ENCODE assay signal across 1 cellular context in the genomic region with DNA sequence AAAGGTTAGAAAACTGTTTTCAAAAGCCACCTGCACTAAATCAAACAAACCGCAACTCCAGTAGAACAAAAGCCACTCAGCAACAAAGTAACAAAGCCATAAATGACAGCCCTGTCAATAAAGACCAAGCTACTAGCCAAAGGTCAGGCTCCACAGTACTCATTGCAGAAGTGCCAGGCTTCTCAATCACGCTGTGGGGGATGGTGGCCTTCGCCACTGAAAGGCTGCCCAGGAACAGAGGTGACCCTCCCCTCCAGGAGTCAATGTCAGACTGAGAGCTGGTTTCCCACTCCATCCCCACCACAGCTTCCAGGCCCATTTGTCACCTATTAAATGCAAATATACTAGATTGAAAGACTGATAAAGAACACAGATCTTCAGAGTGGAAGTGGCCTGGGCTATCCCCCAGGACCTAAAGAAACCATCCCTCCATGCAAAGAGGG.
TF ChIP-seq lines count a peak whose summit lies in the region.

No MANE protein-coding gene starts in this region.

TF ChIP-seq in HepG2, 621 proteins besides CTCF, POLR2A, EP300 and RAD21 (continued from another document and continues in another):
- TF ChIP-seq, protein P1, sequence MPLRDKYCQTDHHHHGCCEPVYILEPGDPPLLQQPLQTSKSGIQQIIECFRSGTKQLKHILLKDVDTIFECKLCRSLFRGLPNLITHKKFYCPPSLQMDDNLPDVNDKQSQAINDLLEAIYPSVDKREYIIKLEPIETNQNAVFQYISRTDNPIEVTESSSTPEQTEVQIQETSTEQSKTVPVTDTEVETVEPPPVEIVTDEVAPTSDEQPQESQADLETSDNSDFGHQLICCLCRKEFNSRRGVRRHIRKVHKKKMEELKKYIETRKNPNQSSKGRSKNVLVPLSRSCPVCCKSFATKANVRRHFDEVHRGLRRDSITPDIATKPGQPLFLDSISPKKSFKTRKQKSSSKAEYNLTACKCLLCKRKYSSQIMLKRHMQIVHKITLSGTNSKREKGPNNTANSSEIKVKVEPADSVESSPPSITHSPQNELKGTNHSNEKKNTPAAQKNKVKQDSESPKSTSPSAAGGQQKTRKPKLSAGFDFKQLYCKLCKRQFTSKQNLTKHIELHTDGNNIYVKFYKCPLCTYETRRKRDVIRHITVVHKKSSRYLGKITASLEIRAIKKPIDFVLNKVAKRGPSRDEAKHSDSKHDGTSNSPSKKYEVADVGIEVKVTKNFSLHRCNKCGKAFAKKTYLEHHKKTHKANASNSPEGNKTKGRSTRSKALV (CRISPR knock-in tag; IDR thresholded peaks at IDR 0.05), result peak; percentile 68
- TF ChIP-seq, protein P2, sequence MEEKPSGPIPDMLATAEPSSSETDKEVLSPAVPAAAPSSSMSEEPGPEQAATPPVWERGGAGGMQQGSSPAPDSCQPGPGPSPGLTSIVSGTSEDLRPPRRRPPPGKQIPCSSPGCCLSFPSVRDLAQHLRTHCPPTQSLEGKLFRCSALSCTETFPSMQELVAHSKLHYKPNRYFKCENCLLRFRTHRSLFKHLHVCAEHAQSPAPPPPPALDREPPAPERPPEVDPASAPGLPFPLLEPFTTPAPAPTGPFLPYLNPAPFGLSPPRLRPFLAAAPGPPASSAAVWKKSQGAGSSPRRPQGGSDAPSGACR (CRISPR knock-in tag; IDR thresholded peaks at IDR 0.05), result 0 out of 2 replicates have a peak, but pooled peaks have one; percentile 58
- TF ChIP-seq ZNF777 (CRISPR knock-in tag; IDR thresholded peaks at IDR 0.05), result 0 out of 2 replicates have a peak, but pooled peaks have one; percentile 29
- peak; percentile 98 for TF ChIP-seq SOX13 (IDR thresholded peaks at IDR 0.05)
- TF ChIP-seq SOX13 (CRISPR knock-in tag; conservative IDR thresholded peaks at IDR 0.05 in 1 of 2, IDR thresholded peaks at IDR 0.05 in 1 of 2), result peak in 1 of 2 experiments; percentile 100; a peak in 2 of 4 replicates
- TF ChIP-seq GPN1 (CRISPR knock-in tag; IDR thresholded peaks at IDR 0.05; ENCODE audit: borderline replicate concordance), result no peak
- TF ChIP-seq ZFP1 (CRISPR knock-in tag; IDR thresholded peaks at IDR 0.05), result peak; percentile 38; the same call in 1 of the 2 replicates
- TF ChIP-seq, protein P3, sequence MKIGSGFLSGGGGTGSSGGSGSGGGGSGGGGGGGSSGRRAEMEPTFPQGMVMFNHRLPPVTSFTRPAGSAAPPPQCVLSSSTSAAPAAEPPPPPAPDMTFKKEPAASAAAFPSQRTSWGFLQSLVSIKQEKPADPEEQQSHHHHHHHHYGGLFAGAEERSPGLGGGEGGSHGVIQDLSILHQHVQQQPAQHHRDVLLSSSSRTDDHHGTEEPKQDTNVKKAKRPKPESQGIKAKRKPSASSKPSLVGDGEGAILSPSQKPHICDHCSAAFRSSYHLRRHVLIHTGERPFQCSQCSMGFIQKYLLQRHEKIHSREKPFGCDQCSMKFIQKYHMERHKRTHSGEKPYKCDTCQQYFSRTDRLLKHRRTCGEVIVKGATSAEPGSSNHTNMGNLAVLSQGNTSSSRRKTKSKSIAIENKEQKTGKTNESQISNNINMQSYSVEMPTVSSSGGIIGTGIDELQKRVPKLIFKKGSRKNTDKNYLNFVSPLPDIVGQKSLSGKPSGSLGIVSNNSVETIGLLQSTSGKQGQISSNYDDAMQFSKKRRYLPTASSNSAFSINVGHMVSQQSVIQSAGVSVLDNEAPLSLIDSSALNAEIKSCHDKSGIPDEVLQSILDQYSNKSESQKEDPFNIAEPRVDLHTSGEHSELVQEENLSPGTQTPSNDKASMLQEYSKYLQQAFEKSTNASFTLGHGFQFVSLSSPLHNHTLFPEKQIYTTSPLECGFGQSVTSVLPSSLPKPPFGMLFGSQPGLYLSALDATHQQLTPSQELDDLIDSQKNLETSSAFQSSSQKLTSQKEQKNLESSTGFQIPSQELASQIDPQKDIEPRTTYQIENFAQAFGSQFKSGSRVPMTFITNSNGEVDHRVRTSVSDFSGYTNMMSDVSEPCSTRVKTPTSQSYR (CRISPR knock-in tag; IDR thresholded peaks at IDR 0.05; ENCODE audit: borderline replicate concordance), result peak; percentile 100
- TF ChIP-seq ZNF782 (CRISPR knock-in tag; IDR thresholded peaks at IDR 0.05; ENCODE audit: borderline replicate concordance), result no peak
- TF ChIP-seq RFXAP (CRISPR knock-in tag; IDR thresholded peaks at IDR 0.05; ENCODE audit: borderline replicate concordance), result peak; percentile 63; the same call in 1 of the 2 replicates
- TF ChIP-seq, protein P4, sequence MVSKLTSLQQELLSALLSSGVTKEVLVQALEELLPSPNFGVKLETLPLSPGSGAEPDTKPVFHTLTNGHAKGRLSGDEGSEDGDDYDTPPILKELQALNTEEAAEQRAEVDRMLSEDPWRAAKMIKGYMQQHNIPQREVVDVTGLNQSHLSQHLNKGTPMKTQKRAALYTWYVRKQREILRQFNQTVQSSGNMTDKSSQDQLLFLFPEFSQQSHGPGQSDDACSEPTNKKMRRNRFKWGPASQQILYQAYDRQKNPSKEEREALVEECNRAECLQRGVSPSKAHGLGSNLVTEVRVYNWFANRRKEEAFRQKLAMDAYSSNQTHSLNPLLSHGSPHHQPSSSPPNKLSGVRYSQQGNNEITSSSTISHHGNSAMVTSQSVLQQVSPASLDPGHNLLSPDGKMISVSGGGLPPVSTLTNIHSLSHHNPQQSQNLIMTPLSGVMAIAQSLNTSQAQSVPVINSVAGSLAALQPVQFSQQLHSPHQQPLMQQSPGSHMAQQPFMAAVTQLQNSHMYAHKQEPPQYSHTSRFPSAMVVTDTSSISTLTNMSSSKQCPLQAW (CRISPR knock-in tag; IDR thresholded peaks at IDR 0.05), result peak; percentile 30; the same call in 1 of the 2 replicates
- peak; percentile 60; the same call in 1 of the 2 replicates for TF ChIP-seq MED13 (CRISPR knock-in tag; IDR thresholded peaks at IDR 0.05)
- peak; percentile 92 for TF ChIP-seq ZNF614 (CRISPR knock-in tag; IDR thresholded peaks at IDR 0.05; ENCODE audit: borderline replicate concordance)
- TF ChIP-seq ZNF232 (CRISPR knock-in tag; IDR thresholded peaks at IDR 0.05; ENCODE audit: borderline replicate concordance), result peak; percentile 86; the same call in 1 of the 2 replicates
- peak; percentile 96 for TF ChIP-seq GATAD2A (CRISPR knock-in tag; IDR thresholded peaks at IDR 0.05)
- peak; percentile 79 for TF ChIP-seq NFIC (IDR thresholded peaks at IDR 0.05; ENCODE audit: low read length)
- TF ChIP-seq ZBTB7B (CRISPR knock-in tag; IDR thresholded peaks at IDR 0.05), result peak; percentile 66; the same call in 1 of the 2 replicates
- TF ChIP-seq, protein P5, sequence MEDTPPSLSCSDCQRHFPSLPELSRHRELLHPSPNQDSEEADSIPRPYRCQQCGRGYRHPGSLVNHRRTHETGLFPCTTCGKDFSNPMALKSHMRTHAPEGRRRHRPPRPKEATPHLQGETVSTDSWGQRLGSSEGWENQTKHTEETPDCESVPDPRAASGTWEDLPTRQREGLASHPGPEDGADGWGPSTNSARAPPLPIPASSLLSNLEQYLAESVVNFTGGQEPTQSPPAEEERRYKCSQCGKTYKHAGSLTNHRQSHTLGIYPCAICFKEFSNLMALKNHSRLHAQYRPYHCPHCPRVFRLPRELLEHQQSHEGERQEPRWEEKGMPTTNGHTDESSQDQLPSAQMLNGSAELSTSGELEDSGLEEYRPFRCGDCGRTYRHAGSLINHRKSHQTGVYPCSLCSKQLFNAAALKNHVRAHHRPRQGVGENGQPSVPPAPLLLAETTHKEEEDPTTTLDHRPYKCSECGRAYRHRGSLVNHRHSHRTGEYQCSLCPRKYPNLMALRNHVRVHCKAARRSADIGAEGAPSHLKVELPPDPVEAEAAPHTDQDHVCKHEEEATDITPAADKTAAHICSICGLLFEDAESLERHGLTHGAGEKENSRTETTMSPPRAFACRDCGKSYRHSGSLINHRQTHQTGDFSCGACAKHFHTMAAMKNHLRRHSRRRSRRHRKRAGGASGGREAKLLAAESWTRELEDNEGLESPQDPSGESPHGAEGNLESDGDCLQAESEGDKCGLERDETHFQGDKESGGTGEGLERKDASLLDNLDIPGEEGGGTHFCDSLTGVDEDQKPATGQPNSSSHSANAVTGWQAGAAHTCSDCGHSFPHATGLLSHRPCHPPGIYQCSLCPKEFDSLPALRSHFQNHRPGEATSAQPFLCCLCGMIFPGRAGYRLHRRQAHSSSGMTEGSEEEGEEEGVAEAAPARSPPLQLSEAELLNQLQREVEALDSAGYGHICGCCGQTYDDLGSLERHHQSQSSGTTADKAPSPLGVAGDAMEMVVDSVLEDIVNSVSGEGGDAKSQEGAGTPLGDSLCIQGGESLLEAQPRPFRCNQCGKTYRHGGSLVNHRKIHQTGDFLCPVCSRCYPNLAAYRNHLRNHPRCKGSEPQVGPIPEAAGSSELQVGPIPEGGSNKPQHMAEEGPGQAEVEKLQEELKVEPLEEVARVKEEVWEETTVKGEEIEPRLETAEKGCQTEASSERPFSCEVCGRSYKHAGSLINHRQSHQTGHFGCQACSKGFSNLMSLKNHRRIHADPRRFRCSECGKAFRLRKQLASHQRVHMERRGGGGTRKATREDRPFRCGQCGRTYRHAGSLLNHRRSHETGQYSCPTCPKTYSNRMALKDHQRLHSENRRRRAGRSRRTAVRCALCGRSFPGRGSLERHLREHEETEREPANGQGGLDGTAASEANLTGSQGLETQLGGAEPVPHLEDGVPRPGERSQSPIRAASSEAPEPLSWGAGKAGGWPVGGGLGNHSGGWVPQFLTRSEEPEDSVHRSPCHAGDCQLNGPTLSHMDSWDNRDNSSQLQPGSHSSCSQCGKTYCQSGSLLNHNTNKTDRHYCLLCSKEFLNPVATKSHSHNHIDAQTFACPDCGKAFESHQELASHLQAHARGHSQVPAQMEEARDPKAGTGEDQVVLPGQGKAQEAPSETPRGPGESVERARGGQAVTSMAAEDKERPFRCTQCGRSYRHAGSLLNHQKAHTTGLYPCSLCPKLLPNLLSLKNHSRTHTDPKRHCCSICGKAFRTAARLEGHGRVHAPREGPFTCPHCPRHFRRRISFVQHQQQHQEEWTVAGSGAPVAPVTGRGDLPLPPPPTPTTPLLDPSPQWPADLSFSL (CRISPR knock-in tag; IDR thresholded peaks at IDR 0.05), result peak; percentile 73; the same call in 1 of the 2 replicates
- TF ChIP-seq CBX5 (CRISPR knock-in tag; IDR thresholded peaks at IDR 0.05; ENCODE audit: borderline replicate concordance), result peak; percentile 92
- TF ChIP-seq, protein P6, sequence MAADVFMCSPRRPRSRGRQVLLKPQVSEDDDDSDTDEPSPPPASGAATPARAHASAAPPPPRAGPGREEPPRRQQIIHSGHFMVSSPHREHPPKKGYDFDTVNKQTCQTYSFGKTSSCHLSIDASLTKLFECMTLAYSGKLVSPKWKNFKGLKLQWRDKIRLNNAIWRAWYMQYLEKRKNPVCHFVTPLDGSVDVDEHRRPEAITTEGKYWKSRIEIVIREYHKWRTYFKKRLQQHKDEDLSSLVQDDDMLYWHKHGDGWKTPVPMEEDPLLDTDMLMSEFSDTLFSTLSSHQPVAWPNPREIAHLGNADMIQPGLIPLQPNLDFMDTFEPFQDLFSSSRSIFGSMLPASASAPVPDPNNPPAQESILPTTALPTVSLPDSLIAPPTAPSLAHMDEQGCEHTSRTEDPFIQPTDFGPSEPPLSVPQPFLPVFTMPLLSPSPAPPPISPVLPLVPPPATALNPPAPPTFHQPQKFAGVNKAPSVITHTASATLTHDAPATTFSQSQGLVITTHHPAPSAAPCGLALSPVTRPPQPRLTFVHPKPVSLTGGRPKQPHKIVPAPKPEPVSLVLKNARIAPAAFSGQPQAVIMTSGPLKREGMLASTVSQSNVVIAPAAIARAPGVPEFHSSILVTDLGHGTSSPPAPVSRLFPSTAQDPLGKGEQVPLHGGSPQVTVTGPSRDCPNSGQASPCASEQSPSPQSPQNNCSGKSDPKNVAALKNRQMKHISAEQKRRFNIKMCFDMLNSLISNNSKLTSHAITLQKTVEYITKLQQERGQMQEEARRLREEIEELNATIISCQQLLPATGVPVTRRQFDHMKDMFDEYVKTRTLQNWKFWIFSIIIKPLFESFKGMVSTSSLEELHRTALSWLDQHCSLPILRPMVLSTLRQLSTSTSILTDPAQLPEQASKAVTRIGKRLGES (CRISPR knock-in tag; IDR thresholded peaks at IDR 0.05; ENCODE audit: borderline replicate concordance), result peak; percentile 37; the same call in 1 of the 2 replicates
- TF ChIP-seq, protein P7, sequence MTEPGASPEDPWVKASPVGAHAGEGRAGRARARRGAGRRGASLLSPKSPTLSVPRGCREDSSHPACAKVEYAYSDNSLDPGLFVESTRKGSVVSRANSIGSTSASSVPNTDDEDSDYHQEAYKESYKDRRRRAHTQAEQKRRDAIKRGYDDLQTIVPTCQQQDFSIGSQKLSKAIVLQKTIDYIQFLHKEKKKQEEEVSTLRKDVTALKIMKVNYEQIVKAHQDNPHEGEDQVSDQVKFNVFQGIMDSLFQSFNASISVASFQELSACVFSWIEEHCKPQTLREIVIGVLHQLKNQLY (CRISPR knock-in tag; IDR thresholded peaks at IDR 0.05), result peak; percentile 88; the same call in 1 of the 2 replicates
- peak; percentile 94 for TF ChIP-seq KDM6A (CRISPR knock-in tag; IDR thresholded peaks at IDR 0.05; ENCODE audit: low read depth)
- peak; percentile 87 for TF ChIP-seq NKX3-1 (CRISPR knock-in tag; IDR thresholded peaks at IDR 0.05)
- peak; percentile 70 for TF ChIP-seq TBL1XR1 (IDR thresholded peaks at IDR 0.05; ENCODE audit: borderline replicate concordance, low read length, partially characterized antibody)
- TF ChIP-seq, protein P8, sequence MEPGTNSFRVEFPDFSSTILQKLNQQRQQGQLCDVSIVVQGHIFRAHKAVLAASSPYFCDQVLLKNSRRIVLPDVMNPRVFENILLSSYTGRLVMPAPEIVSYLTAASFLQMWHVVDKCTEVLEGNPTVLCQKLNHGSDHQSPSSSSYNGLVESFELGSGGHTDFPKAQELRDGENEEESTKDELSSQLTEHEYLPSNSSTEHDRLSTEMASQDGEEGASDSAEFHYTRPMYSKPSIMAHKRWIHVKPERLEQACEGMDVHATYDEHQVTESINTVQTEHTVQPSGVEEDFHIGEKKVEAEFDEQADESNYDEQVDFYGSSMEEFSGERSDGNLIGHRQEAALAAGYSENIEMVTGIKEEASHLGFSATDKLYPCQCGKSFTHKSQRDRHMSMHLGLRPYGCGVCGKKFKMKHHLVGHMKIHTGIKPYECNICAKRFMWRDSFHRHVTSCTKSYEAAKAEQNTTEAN (CRISPR knock-in tag; conservative IDR thresholded peaks at IDR 0.05), result peak; percentile 87
- TF ChIP-seq, protein P9, sequence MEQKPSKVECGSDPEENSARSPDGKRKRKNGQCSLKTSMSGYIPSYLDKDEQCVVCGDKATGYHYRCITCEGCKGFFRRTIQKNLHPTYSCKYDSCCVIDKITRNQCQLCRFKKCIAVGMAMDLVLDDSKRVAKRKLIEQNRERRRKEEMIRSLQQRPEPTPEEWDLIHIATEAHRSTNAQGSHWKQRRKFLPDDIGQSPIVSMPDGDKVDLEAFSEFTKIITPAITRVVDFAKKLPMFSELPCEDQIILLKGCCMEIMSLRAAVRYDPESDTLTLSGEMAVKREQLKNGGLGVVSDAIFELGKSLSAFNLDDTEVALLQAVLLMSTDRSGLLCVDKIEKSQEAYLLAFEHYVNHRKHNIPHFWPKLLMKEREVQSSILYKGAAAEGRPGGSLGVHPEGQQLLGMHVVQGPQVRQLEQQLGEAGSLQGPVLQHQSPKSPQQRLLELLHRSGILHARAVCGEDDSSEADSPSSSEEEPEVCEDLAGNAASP (CRISPR knock-in tag; IDR thresholded peaks at IDR 0.05; ENCODE audit: borderline replicate concordance), result peak; percentile 77; the same call in 1 of the 2 replicates
- peak; percentile 62; the same call in 1 of the 2 replicates for TF ChIP-seq ZSCAN12 (CRISPR knock-in tag; IDR thresholded peaks at IDR 0.05)
- TF ChIP-seq, protein P10, sequence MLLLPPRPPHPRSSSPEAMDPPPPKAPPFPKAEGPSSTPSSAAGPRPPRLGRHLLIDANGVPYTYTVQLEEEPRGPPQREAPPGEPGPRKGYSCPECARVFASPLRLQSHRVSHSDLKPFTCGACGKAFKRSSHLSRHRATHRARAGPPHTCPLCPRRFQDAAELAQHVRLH (CRISPR knock-in tag; IDR thresholded peaks at IDR 0.05; ENCODE audit: borderline replicate concordance, low read depth), result peak; percentile 45; the same call in 1 of the 2 replicates
